Comparison of ENCODE assay signal across 8 cellular contexts in the genomic region with DNA sequence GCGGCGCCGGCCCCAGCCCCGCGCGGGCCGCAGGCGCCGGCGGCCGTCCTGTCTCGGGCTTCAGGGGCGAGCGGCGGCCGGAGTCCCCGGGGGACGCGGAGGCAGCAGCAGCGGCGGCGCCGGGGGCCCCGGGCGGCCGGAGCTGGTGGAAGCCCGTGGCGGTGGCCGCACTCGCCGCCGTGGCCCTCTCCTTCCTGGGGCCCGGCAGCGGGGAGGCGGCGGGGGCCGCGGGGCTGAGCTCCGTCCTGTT. TPM values are rescaled to one million over a fixed set of nuclear protein-coding genes. Genes with fewer than 3 reads are reported as not detected.
DNase-seq lines count a peak whose midpoint lies in the region; ATAC-seq and TF ChIP-seq lines count a peak whose summit lies in the region.
"Not testable (repeated sequence)": the region's sequence is repeated elsewhere in the genome, so short reads cannot be mapped to it uniquely, and the experiment has no call there.

No MANE protein-coding gene starts in this region.

- H3K9ac ChIP-seq in HUES64 (ENCODE audit: low read depth, low read length) (peak overlapping the region; percentile 65), mesendoderm (ENCODE audit: low read length) (peak overlapping the region; percentile 93)

- peaks cover 29% of the 10 kb centered on the region for H3K4me1 Mint-ChIP-seq in activated T-helper 2 cell treated with anti-CD3 and anti-CD28 coated beads, Interferon-gamma antibody, Interleukin-2, Interleukin-4, amounts not matched to agents 10 μg/mL and 5 μg/mL and 100 μg/mL, durations not matched to agents 14 hours and 24 hours and 36 hours (ENCODE audit: low read depth)

- H3K4ac ChIP-seq in mesendoderm (ENCODE audit: low read depth, low read length) = peak overlapping the region; percentile 25

- not testable (repeated sequence) for H3K9me3 Mint-ChIP-seq in activated T-helper 2 cell treated with anti-CD3 and anti-CD28 coated beads, Interferon-gamma antibody, Interleukin-2, Interleukin-4, amounts not matched to agents 10 μg/mL and 5 μg/mL and 100 μg/mL, durations not matched to agents 14 hours and 24 hours and 36 hours

- not testable (repeated sequence) for H3K4me2 ChIP-seq in mesendoderm (ENCODE audit: low read length)

- not testable (repeated sequence) for H3K23ac ChIP-seq in mesendoderm (ENCODE audit: low read length)

- peaks cover 26% of the 10 kb centered on the region for H3K4me1 ChIP-seq in HUES64 (ENCODE audit: insufficient read depth, low read length)
- H3K4me1 ChIP-seq in mesendoderm (ENCODE audit: control insufficient read depth, low read depth, low read length) = peaks cover 14% of the 10 kb centered on the region

- H3K36me3 Mint-ChIP-seq in activated T-helper 2 cell treated with anti-CD3 and anti-CD28 coated beads, Interferon-gamma antibody, Interleukin-2, Interleukin-4, amounts not matched to agents 10 μg/mL and 5 μg/mL and 100 μg/mL, durations not matched to agents 14 hours and 24 hours and 36 hours (ENCODE audit: low read depth) = peaks cover 25% of the 10 kb centered on the region

- peak overlapping the region; percentile 99 for H3K56ac ChIP-seq in mesendoderm (ENCODE audit: low read length)

- H4K8ac ChIP-seq in mesendoderm (ENCODE audit: low read depth, low read length) = not testable (repeated sequence)

- peak overlapping the region; percentile 75 for H3K27ac ChIP-seq in C4-2B
- H3K27ac ChIP-seq in HUES64 (ENCODE audit: low read depth, low read length) = not testable (repeated sequence)
- peak overlapping the region; percentile 75 for H3K27ac ChIP-seq in mesendoderm (ENCODE audit: low read depth, low read length)

- H3K79me1 ChIP-seq in mesendoderm (ENCODE audit: low read length) = not testable (repeated sequence)

- TF ChIP-seq CTCF in C4-2B (conservative IDR thresholded peaks at IDR 0.05) = peak; percentile 15; the same call in 1 of the 2 replicates
- not testable (repeated sequence) for TF ChIP-seq CTCF in fibroblast of mammary gland (conservative IDR thresholded peaks at IDR 0.05; ENCODE audit: control insufficient read depth, insufficient read depth, low read depth, low read length)

- not testable (repeated sequence) for H2BK120ac ChIP-seq in mesendoderm (ENCODE audit: low read depth, low read length)

- peaks cover 15% of the 10 kb centered on the region for H3K27me3 Mint-ChIP-seq in activated T-helper 2 cell treated with anti-CD3 and anti-CD28 coated beads, Interferon-gamma antibody, Interleukin-2, Interleukin-4, amounts not matched to agents 10 μg/mL and 5 μg/mL and 100 μg/mL, durations not matched to agents 14 hours and 24 hours and 36 hours (ENCODE audit: low read depth)

- H4K5ac ChIP-seq in mesendoderm (ENCODE audit: low read length) = not testable (repeated sequence)

- H2AK5ac ChIP-seq in mesendoderm (ENCODE audit: low read length) = not testable (repeated sequence)

- H3K36me3 ChIP-seq in HUES64 (ENCODE audit: insufficient read depth, low read length); mesendoderm (ENCODE audit: control insufficient read depth, insufficient read depth, low read length): not testable (repeated sequence)

- under 1% methylated on average over 39 of the region's 39 CpGs for WGBS in HUES64
- WGBS in mesendoderm (ENCODE audit: extremely low coverage, insufficient coverage, low lambda C conversion rate) = no CpG with 5 or more reads among the region's 39 CpGs

- intact Hi-C loops in activated T-helper 2 cell treated with anti-CD3 and anti-CD28 coated beads, Interferon-gamma antibody, Interleukin-2, Interleukin-4, amounts not matched to agents 10 μg/mL and 5 μg/mL and 100 μg/mL, durations not matched to agents 14 hours and 24 hours and 36 hours (cut with micrococcal nuclease) = loop anchor here (1.0 to 10.0 kb wide), 4 partner anchors 43 to 1705 kb away; a partner anchor contains a TSS

- H3K4me3 Mint-ChIP-seq in activated T-helper 2 cell treated with anti-CD3 and anti-CD28 coated beads, Interferon-gamma antibody, Interleukin-2, Interleukin-4, amounts not matched to agents 10 μg/mL and 5 μg/mL and 100 μg/mL, durations not matched to agents 14 hours and 24 hours and 36 hours (ENCODE audit: low read depth) = not testable (repeated sequence)

- DNase-seq in activated T-helper 2 cell treated with anti-CD3 and anti-CD28 coated beads, Interferon-gamma antibody, Interleukin-2, Interleukin-4, amounts not matched to agents 10 μg/mL and 5 μg/mL and 100 μg/mL, durations not matched to agents 14 hours and 24 hours and 36 hours (ENCODE audit: low spot score) = peak; percentile 26
- DNase-seq in fibroblast of mammary gland (ENCODE audit: low read depth); mesendoderm; stimulated activated naive CD8-positive, alpha-beta T cell treated with anti-CD3 and anti-CD28 coated beads, Interleukin-15, Interleukin-2, amounts not matched to agents 100 U/mL and 50 U/mL, for 24 hours: not testable (repeated sequence)

- H3K4me3 ChIP-seq in HUES64 (ENCODE audit: low read length) = peak overlapping the region; percentile 89
- peak overlapping the region; percentile 84 for H3K4me3 ChIP-seq in fibroblast of mammary gland (ENCODE audit: control insufficient read depth, low read depth, low read length)
- peak overlapping the region; percentile 96 for H3K4me3 ChIP-seq in mesendoderm (ENCODE audit: low read length)

- peak; percentile 15 for ATAC-seq in GM19455 (IDR thresholded peaks at IDR 0.05; ENCODE audit: unreplicated experiment)
- ATAC-seq in HG02852 (IDR thresholded peaks at IDR 0.05; ENCODE audit: unreplicated experiment) = peak; percentile 13
- ATAC-seq in stimulated activated naive CD8-positive, alpha-beta T cell treated with anti-CD3 and anti-CD28 coated beads, Interleukin-15, Interleukin-2, amounts not matched to agents 100 U/mL and 50 U/mL, for 24 hours = peak; percentile 36

- peaks cover 22% of the 10 kb centered on the region for H3K79me2 ChIP-seq in mesendoderm (ENCODE audit: control insufficient read depth, insufficient read depth, low read length)

- H2BK5ac ChIP-seq in mesendoderm (ENCODE audit: low read length) = not testable (repeated sequence)

- peak overlapping the region; percentile 83 for H3K18ac ChIP-seq in mesendoderm (ENCODE audit: low read length)

- H3K27ac Mint-ChIP-seq in activated T-helper 2 cell treated with anti-CD3 and anti-CD28 coated beads, Interferon-gamma antibody, Interleukin-2, Interleukin-4, amounts not matched to agents 10 μg/mL and 5 μg/mL and 100 μg/mL, durations not matched to agents 14 hours and 24 hours and 36 hours = not testable (repeated sequence)

- not testable (repeated sequence) for H2BK15ac ChIP-seq in mesendoderm (replicated peaks; ENCODE audit: low read depth)

- not testable (repeated sequence) for H3K9me3 ChIP-seq in HUES64 (ENCODE audit: insufficient read depth, low read depth, low read length)

- H3K27me3 ChIP-seq in HUES64 (ENCODE audit: insufficient read depth, low read length) = peaks cover 34% of the 10 kb centered on the region
- H3K27me3 ChIP-seq in mesendoderm (ENCODE audit: insufficient read depth, low read length, poor library complexity) = not testable (repeated sequence)

RNA-seq across cellular contexts. Expression of a gene that starts 0.4 kb away (rescaled TPM):
- polyA plus RNA-seq in HUES64 (2013, experiment 1 of 2) = 6.4 TPM
- polyA plus RNA-seq in HUES64 (2013, experiment 2 of 2) = 8.4 TPM
- total RNA-seq in activated T-helper 2 cell treated with anti-CD3 and anti-CD28 coated beads, Interferon-gamma antibody, Interleukin-2, Interleukin-4, amounts not matched to agents 10 μg/mL and 5 μg/mL and 100 μg/mL, durations not matched to agents 14 hours and 24 hours and 36 hours = 24.1 and 25.0 TPM in 2 replicates
- 7.4 TPM for polyA plus RNA-seq in mesendoderm (2013, experiment 1 of 2)
- 7.6 TPM for polyA plus RNA-seq in mesendoderm (2013, experiment 2 of 2)

RNA-seq across cellular contexts. Expression of a gene that starts 6.0 kb away (rescaled TPM):
- 17.4 TPM for polyA plus RNA-seq in HUES64 (2013, experiment 1 of 2)
- polyA plus RNA-seq in HUES64 (2013, experiment 2 of 2) = 20.2 TPM
- 44.1 and 46.9 TPM in 2 replicates for total RNA-seq in activated T-helper 2 cell treated with anti-CD3 and anti-CD28 coated beads, Interferon-gamma antibody, Interleukin-2, Interleukin-4, amounts not matched to agents 10 μg/mL and 5 μg/mL and 100 μg/mL, durations not matched to agents 14 hours and 24 hours and 36 hours
- 26.2 TPM for polyA plus RNA-seq in mesendoderm (2013, experiment 1 of 2)
- polyA plus RNA-seq in mesendoderm (2013, experiment 2 of 2) = 25.7 TPM
